8 cellular contexts compared by ENCODE assay signal in genomic region chr10:102795453-102796406, GRCh38. TPM values are rescaled to one million over a fixed set of nuclear protein-coding genes. Genes with fewer than 3 reads are reported as not detected.
DNase-seq lines count a peak whose midpoint lies in the region; ATAC-seq and TF ChIP-seq lines count a peak whose summit lies in the region.

No MANE protein-coding gene starts in this region.

- CTCF ChIA-PET in A673 (lab: Charles Lee) = no interaction called here

- H3K27ac ChIP-seq in OCI-LY3 (ENCODE audit: low read length) (peak overlapping the region; percentile 81), mesenchymal stem cell (ENCODE audit: low read length, poor library complexity, severe bottlenecking) (no peak overlapping the region), A673 (ENCODE audit: low read depth, low read length, poor library complexity, severe bottlenecking) (no peak overlapping the region)

- H4K8ac ChIP-seq in mesenchymal stem cell (ENCODE audit: low read length) = no peak overlapping the region

- H3K4me2 ChIP-seq in OCI-LY3 (ENCODE audit: low read length) (peak overlapping the region; percentile 89), mesenchymal stem cell (ENCODE audit: low read length, poor library complexity, severe bottlenecking) (no peak overlapping the region)

- H3K14ac ChIP-seq in mesenchymal stem cell (ENCODE audit: low read length in 2 of 2) = no peak overlapping the region

- peaks cover 46% of the 10 kb centered on the region for H3K79me1 ChIP-seq in mesenchymal stem cell (replicated peaks; ENCODE audit: low read length, poor library complexity, severe bottlenecking)

- H3K9ac ChIP-seq in OCI-LY3 (ENCODE audit: low read length) (peak overlapping the region; percentile 36; the same call in 1 of the 2 replicates), mesenchymal stem cell (ENCODE audit: low read length) (no peak overlapping the region)

- H3K4ac ChIP-seq in mesenchymal stem cell (ENCODE audit: low read depth in 1 of 2, low read length in 2 of 2) = no peak overlapping the region

- DNase-seq in CD1c-positive myeloid dendritic cell (ENCODE audit: extremely low spot score) (peak; percentile 57), mesenchymal stem cell (peak; percentile 53), NCI-H128 (lab: John Stamatoyannopoulos, UW; ENCODE audit: unreplicated experiment) (no peak), 8988T (no peak), A673 (ENCODE audit: low spot score) (no peak), NCI-H510A treated with DMSO at 0.1 percent for 48 hours (lab: John Stamatoyannopoulos, UW) (no peak)

- no TSS peak for BruUV-seq in A673 (replicated peaks; lab: Mats Ljungman, UMichigan)

- ATAC-seq in GM21717 (IDR thresholded peaks at IDR 0.05; ENCODE audit: unreplicated experiment) = peak; percentile 16

- no peak overlapping the region for H2BK120ac ChIP-seq in mesenchymal stem cell (ENCODE audit: low read depth, low read length)

- no peaks in the 10 kb centered on the region for H4K20me1 ChIP-seq in OCI-LY3 (ENCODE audit: insufficient read depth, low read length)

- no peaks in the 10 kb centered on the region for H3K27me3 ChIP-seq in OCI-LY3 (ENCODE audit: low read depth, low read length)
- no peaks in the 10 kb centered on the region for H3K27me3 ChIP-seq in mesenchymal stem cell (ENCODE audit: control insufficient read depth in 1 of 2, insufficient read depth in 1 of 2, low read length in 2 of 2)
- no peaks in the 10 kb centered on the region for H3K27me3 ChIP-seq in A673 (replicated peaks; ENCODE audit: insufficient read depth, low read depth, low read length, poor library complexity)

- H3K36me3 ChIP-seq in OCI-LY3 (replicated peaks; ENCODE audit: low read depth, low read length) (no peaks in the 10 kb centered on the region), mesenchymal stem cell (ENCODE audit: control insufficient read depth in 1 of 2, insufficient read depth in 2 of 2, low read depth in 1 of 2, low read length in 2 of 2) (peaks cover 29 to 56% of the 10 kb centered on the region in 2 experiments), A673 (ENCODE audit: insufficient read depth, low read length, poor library complexity, severe bottlenecking) (peaks cover under 1% of the 10 kb centered on the region)

- no peak overlapping the region for H2BK5ac ChIP-seq in mesenchymal stem cell (ENCODE audit: low read depth, low read length, poor library complexity, severe bottlenecking)

- no peak overlapping the region for H2AK5ac ChIP-seq in mesenchymal stem cell (ENCODE audit: low read length, severe bottlenecking)

- no peak overlapping the region for H3K18ac ChIP-seq in mesenchymal stem cell (ENCODE audit: low read depth in 1 of 2, low read length in 2 of 2)

- POLR2A ChIA-PET in A673 (lab: Charles Lee; ENCODE audit: low non-redundant PET) = no interaction called here

- TF ChIP-seq CTCF in OCI-LY3 (IDR thresholded peaks at IDR 0.05; ENCODE audit: low read depth, low read length) = no peak
- no peak for TF ChIP-seq CTCF in A673 (conservative IDR thresholded peaks at IDR 0.05; ENCODE audit: low read depth, low read length)

- no peak overlapping the region for H4K91ac ChIP-seq in mesenchymal stem cell (ENCODE audit: low read length)

- 61% methylated on average over 15 of the region's 15 CpGs for WGBS in mesenchymal stem cell

- H2BK15ac ChIP-seq in mesenchymal stem cell (ENCODE audit: low read depth, poor library complexity, severe bottlenecking) = no peak overlapping the region

- intact Hi-C loops in A673 (cut with micrococcal nuclease; ENCODE audit: unreplicated experiment) = no loop called here

- peak overlapping the region; percentile 32; the same call in 1 of the 2 replicates for H2AFZ ChIP-seq in OCI-LY3 (ENCODE audit: low read depth, low read length)
- H2AFZ ChIP-seq in mesenchymal stem cell (ENCODE audit: low read depth, low read length) = no peak overlapping the region

- no peak overlapping the region for H3K23ac ChIP-seq in mesenchymal stem cell (ENCODE audit: low read length in 2 of 2)

- no peak overlapping the region for H2BK12ac ChIP-seq in mesenchymal stem cell (ENCODE audit: low read length in 2 of 2)

- H3K4me1 ChIP-seq in OCI-LY3 (ENCODE audit: low read length) (peaks cover 21% of the 10 kb centered on the region), mesenchymal stem cell (ENCODE audit: control insufficient read depth, insufficient read depth, low read depth, low read length) (peaks cover 3% of the 10 kb centered on the region), A673 (ENCODE audit: insufficient read depth, low read length, poor library complexity, severe bottlenecking) (peaks cover 14% of the 10 kb centered on the region)

- H3K4me3 ChIP-seq in OCI-LY3 (ENCODE audit: low read length) = peak overlapping the region; percentile 66
- H3K4me3 ChIP-seq in mesenchymal stem cell (ENCODE audit: insufficient read depth in 1 of 2, low read depth in 1 of 2, low read length in 2 of 2) = no peak overlapping the region
- H3K4me3 ChIP-seq in A673 (ENCODE audit: low read depth, low read length, poor library complexity, severe bottlenecking) = no peak overlapping the region

- H3K79me2 ChIP-seq in OCI-LY3 (ENCODE audit: low read length) = no peaks in the 10 kb centered on the region

- no peaks in the 10 kb centered on the region for H3K9me3 ChIP-seq in OCI-LY3 (ENCODE audit: insufficient read depth, low read length)
- H3K9me3 ChIP-seq in mesenchymal stem cell (ENCODE audit: control insufficient read depth, low read length) = no peaks in the 10 kb centered on the region
- H3K9me3 ChIP-seq in A673 (ENCODE audit: low read depth, low read length, poor library complexity, severe bottlenecking) = no peaks in the 10 kb centered on the region

RNA-seq across cellular contexts. Expression of gene CYP17A1, which starts 41.5 kb away (rescaled TPM):
- polyA plus RNA-seq in mesenchymal stem cell (2013, experiment 1 of 2) = not detected
- not detected for polyA plus RNA-seq in mesenchymal stem cell (2013, experiment 2 of 2)
- total RNA-seq in A673 (2021) = not detected in 2 replicates

RNA-seq across cellular contexts. Expression of gene WBP1L, which starts 52.0 kb away (rescaled TPM):
- polyA plus RNA-seq in mesenchymal stem cell (2013, experiment 1 of 2) = 59.1 TPM
- polyA plus RNA-seq in mesenchymal stem cell (2013, experiment 2 of 2) = 58.7 TPM
- total RNA-seq in A673 (2021) = 20.0 and 20.3 TPM in 2 replicates

RNA-seq across cellular contexts. Expression of gene BORCS7, which starts 58.3 kb away (rescaled TPM):
- polyA plus RNA-seq in mesenchymal stem cell (2013, experiment 1 of 2) = 17.4 TPM
- 18.1 TPM for polyA plus RNA-seq in mesenchymal stem cell (2013, experiment 2 of 2)
- 8.2 and 11.1 TPM in 2 replicates for total RNA-seq in A673 (2021)

Comparison
In these comparisons a context has a peak if more than half of its experiments do, and no peak if none do; other contexts are left out.
1. DNase-seq: peak in CD1c-positive myeloid dendritic cell (single experiment) and mesenchymal stem cell (single experiment); none in NCI-H128 (single experiment), 8988T (single experiment), A673 (single experiment) and NCI-H510A treated with DMSO at 0.1 percent for 48 hours (single experiment).